Comparison of ENCODE assay signal across 1 cellular context in genomic region chr14:90399541-90400444, GRCh38.
TF ChIP-seq lines count a peak whose summit lies in the region.

No MANE protein-coding gene starts in this region.

TF ChIP-seq in K562, 482 proteins besides CTCF, POLR2A, EP300 and RAD21 (continued from another document and continues in another):
- TF ChIP-seq E2F8 (IDR thresholded peaks at IDR 0.05; ENCODE audit: low read depth, partially characterized antibody) (no peak), COPS2 (conservative IDR thresholded peaks at IDR 0.05) (no peak), SMAD3 (CRISPR knock-in tag; conservative IDR thresholded peaks at IDR 0.05) (no peak), RBM25 (IDR thresholded peaks at IDR 0.05; ENCODE audit: low read depth, low read length, severe bottlenecking) (no peak), ZBTB26 (CRISPR knock-in tag; IDR thresholded peaks at IDR 0.05) (no peak), HDAC1 (IDR thresholded peaks at IDR 0.05) (0 out of 4 replicates have a peak, but pooled peaks of 1 of the 2 experiments have one; percentile 13), ZC3H11A (IDR thresholded peaks at IDR 0.05; ENCODE audit: low read depth, low read length) (no peak), SREBF2 (CRISPR knock-in tag; IDR thresholded peaks at IDR 0.05) (no peak), PRMT5 (CRISPR knock-in tag; IDR thresholded peaks at IDR 0.05) (no peak), GATAD2B (IDR thresholded peaks at IDR 0.05; ENCODE audit: borderline replicate concordance) (no peak; the same call in 1 of the 2 replicates), FOXA1 (IDR thresholded peaks at IDR 0.05; ENCODE audit: borderline replicate concordance) (no peak), ZHX1 (conservative IDR thresholded peaks at IDR 0.05; ENCODE audit: low read length) (no peak), PHTF2 (CRISPR knock-in tag; IDR thresholded peaks at IDR 0.05) (no peak), SP1 (CRISPR knock-in tag; IDR thresholded peaks at IDR 0.05) (0 out of 2 replicates have a peak, but pooled peaks have one; percentile 41), ZNF280B (CRISPR knock-in tag; IDR thresholded peaks at IDR 0.05) (no peak), PHF8 (IDR thresholded peaks at IDR 0.05; ENCODE audit: borderline replicate concordance, low read length) (no peak), ZNF589 (CRISPR knock-in tag; IDR thresholded peaks at IDR 0.05; ENCODE audit: low read depth) (no peak), DACH1 (IDR thresholded peaks at IDR 0.05; ENCODE audit: partially characterized antibody) (peak; percentile 29), JUND (IDR thresholded peaks at IDR 0.05; ENCODE audit: borderline replicate concordance, low read depth, low read length) (peak; percentile 48; the same call in 1 of the 2 replicates), JUND (tag; IDR thresholded peaks at IDR 0.05; ENCODE audit: borderline replicate concordance, low read depth, low read length) (no peak; the same call in 2 of the 3 replicates), MYNN (IDR thresholded peaks at IDR 0.05) (peak; percentile 75), MYNN (CRISPR knock-in tag; IDR thresholded peaks at IDR 0.05) (no peak), TCF7 (IDR thresholded peaks at IDR 0.05; ENCODE audit: borderline replicate concordance) (no peak; the same call in 1 of the 2 replicates), SNAPC5 (CRISPR knock-in tag; IDR thresholded peaks at IDR 0.05) (no peak), POLR3A (IDR thresholded peaks at IDR 0.05; ENCODE audit: borderline replicate concordance, extremely low read depth, insufficient read depth, insufficient read length) (no peak), UBTF (IDR thresholded peaks at IDR 0.05; ENCODE audit: borderline replicate concordance in 1 of 2, low read depth in 2 of 2, low read length in 2 of 2) (0 out of 4 replicates have a peak, but pooled peaks of 1 of the 2 experiments have one; percentile 21), ZNF79 (CRISPR knock-in tag; IDR thresholded peaks at IDR 0.05; ENCODE audit: low read depth) (no peak), CHD2 (IDR thresholded peaks at IDR 0.05; ENCODE audit: low read depth, low read length) (no peak), ZBTB43 (CRISPR knock-in tag; IDR thresholded peaks at IDR 0.05) (no peak), CC2D1A (IDR thresholded peaks at IDR 0.05) (no peak), ELF4 (CRISPR knock-in tag; IDR thresholded peaks at IDR 0.05) (no peak), ESRRA (IDR thresholded peaks at IDR 0.05; ENCODE audit: borderline replicate concordance, low read depth) (peak; percentile 24; the same call in 1 of the 2 replicates), ZFP91 (CRISPR knock-in tag; IDR thresholded peaks at IDR 0.05) (no peak), ELF1 (tag; IDR thresholded peaks at IDR 0.05) (no peak), ZNF592 (IDR thresholded peaks at IDR 0.05) (peak; percentile 34; the same call in 1 of the 2 replicates), GABPA (tag; conservative IDR thresholded peaks at IDR 0.05; ENCODE audit: low read depth) (no peak), PREB (CRISPR knock-in tag; IDR thresholded peaks at IDR 0.05) (0 out of 2 replicates have a peak, but pooled peaks have one; percentile 39), NFIC (IDR thresholded peaks at IDR 0.05) (peak; percentile 38), SREBF1 (IDR thresholded peaks at IDR 0.05; ENCODE audit: borderline replicate concordance, low read depth, low read length) (no peak), SOX6 (IDR thresholded peaks at IDR 0.05) (0 out of 2 replicates have a peak, but pooled peaks have one; percentile 26), CREB1 (IDR thresholded peaks at IDR 0.05) (no peak), CREB1 (CRISPR knock-in tag; IDR thresholded peaks at IDR 0.05) (peak; percentile 34; the same call in 1 of the 2 replicates), ZNF12 (CRISPR knock-in tag; IDR thresholded peaks at IDR 0.05) (no peak), DNMT1 (IDR thresholded peaks at IDR 0.05) (no peak), ESRRB (CRISPR knock-in tag; IDR thresholded peaks at IDR 0.05; ENCODE audit: borderline replicate concordance) (no peak)
